ENCODE assay signal across 8 cellular contexts in genomic region chr6:114342826-114343781, GRCh38. TPM values are rescaled to one million over a fixed set of nuclear protein-coding genes. Genes with fewer than 3 reads are reported as not detected.
A peak's percentile ranks its signal among the peaks of the same experiment; 100 is the strongest.
DNase-seq lines count a peak whose midpoint lies in the region; ATAC-seq and TF ChIP-seq lines count a peak whose summit lies in the region.

Gene HS3ST5 (minus strand): TSS chr6:114343023. CDS start chr6:114062845, 280,178 bp downstream.

- H3K27ac Mint-ChIP-seq in type B pancreatic cell: peak within 1 kb of the TSS; percentile 62

- H3K36me3 Mint-ChIP-seq in type B pancreatic cell: no peaks in the 10 kb centered on the region

- H3K4me1 Mint-ChIP-seq in type B pancreatic cell (ENCODE audit: unreplicated experiment): peaks cover 9% of the 10 kb centered on the region

- DNase-seq in DMS53 (lab: John Stamatoyannopoulos, UW) (peak; percentile 79), SHP77 treated with DMSO at 0.1 percent for 48 hours (lab: John Stamatoyannopoulos, UW) (peak; percentile 40), epidermal melanocyte (ENCODE audit: insufficient read length, low spot score) (peak; percentile 52), type B pancreatic cell (ENCODE audit: extremely low spot score, unreplicated experiment) (peak; percentile 79)

- H3K9me3 ChIP-seq in mesodermal cell (ENCODE audit: control insufficient read depth, low read length): no peaks in the 10 kb centered on the region

- no peaks in the 10 kb centered on the region for H3K4me1 ChIP-seq in mesodermal cell (ENCODE audit: control insufficient read depth, insufficient read depth, low read length, poor library complexity, severe bottlenecking)

- peak within 1 kb of the TSS; percentile 94 for H3K4me3 Mint-ChIP-seq in type B pancreatic cell

- TF ChIP-seq CTCF in type B pancreatic cell (conservative IDR thresholded peaks at IDR 0.05): peak; percentile 76

- no peaks in the 10 kb centered on the region for H3K9me3 Mint-ChIP-seq in type B pancreatic cell

- WGBS in mesodermal cell (ENCODE audit: insufficient coverage in 2 of 2), 2 experiments: 1% methylated on average over 37 to 50 of the region's 73 CpGs

- peak; percentile 15 for ATAC-seq in HG03139 (IDR thresholded peaks at IDR 0.05; ENCODE audit: unreplicated experiment)
- ATAC-seq in GM21390 (IDR thresholded peaks at IDR 0.05; ENCODE audit: unreplicated experiment): no peak
- no peak for ATAC-seq in HG02623 (IDR thresholded peaks at IDR 0.05; ENCODE audit: unreplicated experiment)

- no peak within 1 kb of the TSS for H3K27ac ChIP-seq in mesodermal cell (ENCODE audit: low read depth, low read length, severe bottlenecking)

- H3K36me3 ChIP-seq in mesodermal cell (ENCODE audit: control insufficient read depth, insufficient read depth, low read length): no peaks in the 10 kb centered on the region

- H3K27me3 Mint-ChIP-seq in type B pancreatic cell: peaks cover 51% of the 10 kb centered on the region

- H3K4me3 ChIP-seq in mesodermal cell (ENCODE audit: extremely low read depth, insufficient read depth, low read length, poor library complexity, severe bottlenecking): peak within 1 kb of the TSS; percentile 63

RNA-seq across cellular contexts. Expression of gene HS3ST5, which starts in this region (rescaled TPM):
- 2.0 TPM for polyA plus RNA-seq in mesodermal cell (2013, experiment 1 of 2)
- 2.1 TPM for polyA plus RNA-seq in mesodermal cell (2013, experiment 2 of 2)
- 3.6 and 5.5 TPM in 2 replicates for total RNA-seq in type B pancreatic cell (ENCODE audit: low replicate concordance)
